ENCODE assay signal across 25 cellular contexts in the genomic region with DNA sequence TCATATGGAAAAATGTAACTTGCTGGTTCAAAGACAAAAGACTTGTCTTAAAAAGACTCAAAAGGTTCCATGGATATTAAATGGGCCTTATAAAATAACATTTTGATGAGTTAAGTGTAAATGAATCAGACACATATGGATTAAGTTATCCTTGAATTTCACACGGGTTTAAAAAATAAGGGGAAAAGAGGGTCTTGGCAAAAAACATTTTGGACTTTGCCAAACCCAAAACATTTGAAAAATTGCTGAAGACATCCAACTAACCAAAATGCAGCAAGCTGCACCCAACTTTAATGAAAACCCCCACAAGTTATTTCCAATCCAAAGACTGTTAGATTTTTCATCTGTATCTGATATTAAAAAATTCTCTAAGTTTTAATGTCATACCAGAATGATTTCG.
"Had no signal": no experiment of that assay in that cellular context is flagged by ENCODE, and none has a peak within 500 bp of the region (broad histone marks: within the 10 kb centered on the region; RNA-seq: fewer than 3 reads in every experiment).

No MANE protein-coding gene starts in this region.

- H3K36me3 Mint-ChIP-seq: activated CD8-positive, alpha-beta memory T cell treated with anti-CD3 and anti-CD28 coated beads, Interleukin-2, amount 10 ng/mL, durations not matched to agents 7 days and 5 days; activated naive CD8-positive, alpha-beta T cell; T-cell had no signal

- H3K4me3 ChIP-seq: SJSA1 had no signal

- H3K27ac Mint-ChIP-seq: activated B cell treated with CpG ODN at 0.5 μM for 24 hours; activated CD4-positive, alpha-beta T cell treated with anti-CD3 and anti-CD28 coated beads, Interleukin-2, amount 10 ng/mL, durations not matched to agents 24 days and 14 days; activated CD8-positive, alpha-beta memory T cell treated with anti-CD3 and anti-CD28 coated beads, Interleukin-2, amount 10 ng/mL, durations not matched to agents 7 days and 5 days; activated naive CD8-positive, alpha-beta T cell; T-cell had no signal

- H3K36me3 ChIP-seq: SJSA1 had no signal

- H3K27me3 ChIP-seq: SJSA1 had no signal

- ATAC-seq: activated CD8-positive, alpha-beta memory T cell treated with anti-CD3 and anti-CD28 coated beads, Interleukin-2, amount 10 ng/mL, durations not matched to agents 7 days and 5 days; activated T-cell treated with anti-CD3 and anti-CD28 coated beads, Interleukin-2, amount 50 U/mL, for 4 hours; T-cell had no signal

- H3K4me1 Mint-ChIP-seq: activated B cell treated with CpG ODN at 0.5 μM for 24 hours; activated CD4-positive, alpha-beta T cell treated with anti-CD3 and anti-CD28 coated beads, Interleukin-2, amount 10 ng/mL, durations not matched to agents 24 days and 14 days; activated CD8-positive, alpha-beta memory T cell treated with anti-CD3 and anti-CD28 coated beads, Interleukin-2, amount 10 ng/mL, durations not matched to agents 7 days and 5 days; T-cell had no signal

- H3K9me3 Mint-ChIP-seq: activated B cell treated with CpG ODN at 0.5 μM for 24 hours; activated CD4-positive, alpha-beta T cell treated with anti-CD3 and anti-CD28 coated beads, Interleukin-2, amount 10 ng/mL, durations not matched to agents 24 days and 14 days; activated T-cell treated with anti-CD3 and anti-CD28 coated beads, Interleukin-2, amount 50 U/mL, for 4 hours; T-cell had no signal

- H3K27me3 Mint-ChIP-seq: activated CD4-positive, alpha-beta T cell treated with anti-CD3 and anti-CD28 coated beads, Interleukin-2, amount 10 ng/mL, durations not matched to agents 24 days and 14 days had no signal

- H3K4me3 Mint-ChIP-seq: activated B cell treated with CpG ODN at 0.5 μM for 24 hours; activated CD4-positive, alpha-beta T cell treated with anti-CD3 and anti-CD28 coated beads, Interleukin-2, amount 10 ng/mL, durations not matched to agents 24 days and 14 days; activated CD8-positive, alpha-beta memory T cell treated with anti-CD3 and anti-CD28 coated beads, Interleukin-2, amount 10 ng/mL, durations not matched to agents 7 days and 5 days; activated naive CD8-positive, alpha-beta T cell; activated T-cell treated with anti-CD3 and anti-CD28 coated beads, Interleukin-2, amount 50 U/mL, for 4 hours; T-cell had no signal

- H3K4me1 ChIP-seq: SJSA1 had no signal

- H3K9ac ChIP-seq: KMS-11 had no signal

- H3K9me3 ChIP-seq: SJSA1 had no signal

- DNase-seq: activated B cell treated with CpG ODN at 0.5 μM for 24 hours; activated CD4-positive, alpha-beta T cell treated with anti-CD3 and anti-CD28 coated beads for 1 hour; activated CD4-positive, alpha-beta T cell treated with anti-CD3 and anti-CD28 coated beads, Interleukin-2, amount 10 ng/mL, durations not matched to agents 24 days and 14 days; activated CD4-positive, alpha-beta T cell treated with anti-CD3 and anti-CD28 coated beads, Interleukin-2, amount 50 U/mL, for 48 hours; activated CD8-positive, alpha-beta memory T cell treated with anti-CD3 and anti-CD28 coated beads, Interleukin-2, amount 10 ng/mL, durations not matched to agents 7 days and 5 days; activated effector memory CD4-positive, alpha-beta T cell treated with anti-CD3 and anti-CD28 coated beads, Interleukin-2, amount 50 U/mL, for 16 hours; activated naive CD4-positive, alpha-beta T cell treated with Interleukin-2 at 50 U/mL for 16 hours; activated T-cell treated with anti-CD3 and anti-CD28 coated beads, Interleukin-2, amount 50 U/mL, for 4 hours; amygdala; caudate nucleus; NCI-H1092; NCI-H1417 treated with DMSO at 0.1 percent for 48 hours; NCI-H1694 treated with DMSO at 0.1 percent for 48 hours; NCI-H2029 treated with DMSO at 0.1 percent for 48 hours; NCI-H510A treated with DMSO at 0.1 percent for 48 hours; NCI-H69; NK-92 treated with Interleukin-12 subunit alpha and Interleukin-12 subunit beta, amount 100 ng/mL, for 24 hours; OCI-M1; SHP77; T-cell; T-helper 2 cell; T1000 had no signal

- H3K27ac ChIP-seq: KMS-11, SJSA1 had no signal
